In the genomic region with DNA sequence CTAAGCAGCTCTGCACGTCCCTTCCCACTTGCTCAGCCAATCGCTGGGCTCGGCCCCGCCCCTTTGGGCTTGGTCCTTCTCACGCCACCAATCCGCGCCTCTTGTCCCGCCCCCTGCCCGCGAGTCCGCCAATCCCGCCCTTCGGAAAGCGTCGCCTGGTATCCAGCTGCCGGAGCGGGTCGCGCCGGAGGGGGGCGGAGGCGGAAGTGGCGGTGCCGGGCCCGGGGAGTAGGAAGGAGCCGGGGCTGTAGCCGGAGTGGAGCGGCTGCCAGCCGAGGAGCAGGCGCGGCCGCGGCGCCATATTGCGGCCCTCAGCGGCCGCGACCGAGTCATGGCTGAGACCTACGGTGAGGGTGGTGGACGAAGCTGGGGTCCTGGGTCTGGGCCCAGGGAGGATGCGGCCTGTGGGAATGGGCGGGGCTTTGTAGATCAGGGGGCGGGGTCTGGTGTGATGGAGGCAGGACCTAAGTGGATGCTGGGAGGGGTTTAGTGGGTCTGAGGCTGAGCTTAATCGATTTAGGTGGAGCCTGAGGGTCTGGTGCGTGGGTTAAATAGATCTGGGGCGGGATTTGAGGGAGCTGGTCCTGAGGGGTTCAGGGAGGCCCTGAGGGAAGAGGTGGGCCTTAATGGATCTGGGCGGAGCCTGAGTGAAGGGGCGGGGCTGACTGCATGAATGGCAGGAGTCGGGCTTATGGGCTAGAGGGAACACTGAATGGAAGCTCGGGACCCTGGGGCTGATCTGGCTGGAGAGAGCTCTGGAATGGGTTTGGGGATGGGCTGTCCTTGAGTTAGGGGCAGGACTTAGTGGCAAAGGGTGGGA, we compare ENCODE assay signal across 7 cellular contexts. TPM values are rescaled to one million over a fixed set of nuclear protein-coding genes. Genes with fewer than 3 reads are reported as not detected.
A peak's percentile ranks its signal among the peaks of the same experiment; 100 is the strongest.
DNase-seq lines count a peak whose midpoint lies in the region; ATAC-seq, FAIRE-seq and TF ChIP-seq lines count a peak whose summit lies in the region.

A gene with protein sequence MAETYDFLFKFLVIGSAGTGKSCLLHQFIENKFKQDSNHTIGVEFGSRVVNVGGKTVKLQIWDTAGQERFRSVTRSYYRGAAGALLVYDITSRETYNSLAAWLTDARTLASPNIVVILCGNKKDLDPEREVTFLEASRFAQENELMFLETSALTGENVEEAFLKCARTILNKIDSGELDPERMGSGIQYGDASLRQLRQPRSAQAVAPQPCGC (plus strand): TSS at position 203 of the 820 bp plus-strand sequence. CDS start 129 bp downstream, at position 332.

- H3K4me3 ChIP-seq in astrocyte of the cerebellum (ENCODE audit: low read depth, low read length): peak within 1 kb of the TSS; percentile 70

- peak; percentile 89 for DNase-seq in GM18507 (ENCODE audit: extremely low spot score, insufficient read length, low read depth)
- DNase-seq in NCI-H2029 treated with DMSO at 0.1 percent for 48 hours (lab: John Stamatoyannopoulos, UW): peak; percentile 97
- DNase-seq in T-helper 9 cell: peak; percentile 100
- DNase-seq in astrocyte of the cerebellum (ENCODE audit: low read depth): peak; percentile 99
- DNase-seq in hepatic stellate cell (ENCODE audit: low spot score): peak; percentile 98
- peak; percentile 99 for DNase-seq in renal cortical epithelial cell (ENCODE audit: low read depth)

- no peak for TF ChIP-seq CTCF in astrocyte of the cerebellum (IDR thresholded peaks at IDR 0.05; ENCODE audit: low read depth, low read length, missing control alignments)

- in situ Hi-C loops in astrocyte of the cerebellum (cut with HindIII; ENCODE audit: low sequenced_read_pairs): no loop called here

- peak; percentile 60 for ATAC-seq in HG02981 (IDR thresholded peaks at IDR 0.05; ENCODE audit: unreplicated experiment)

- FAIRE-seq in GM18507 (lab: Jason Lieb, UNC): no peak

RNA-seq across cellular contexts. Expression of the gene that starts here (rescaled TPM):
- 5.9 and 9.9 TPM in 2 replicates for total RNA-seq in renal cortical epithelial cell

Comparison
In these comparisons a context has a peak if more than half of its experiments do, and no peak if none do; other contexts are left out.
1. Peak in every context shown above with its lines: DNase-seq, ATAC-seq and H3K4me3 ChIP-seq.